10 cellular contexts compared by ENCODE assay signal in the genomic region with DNA sequence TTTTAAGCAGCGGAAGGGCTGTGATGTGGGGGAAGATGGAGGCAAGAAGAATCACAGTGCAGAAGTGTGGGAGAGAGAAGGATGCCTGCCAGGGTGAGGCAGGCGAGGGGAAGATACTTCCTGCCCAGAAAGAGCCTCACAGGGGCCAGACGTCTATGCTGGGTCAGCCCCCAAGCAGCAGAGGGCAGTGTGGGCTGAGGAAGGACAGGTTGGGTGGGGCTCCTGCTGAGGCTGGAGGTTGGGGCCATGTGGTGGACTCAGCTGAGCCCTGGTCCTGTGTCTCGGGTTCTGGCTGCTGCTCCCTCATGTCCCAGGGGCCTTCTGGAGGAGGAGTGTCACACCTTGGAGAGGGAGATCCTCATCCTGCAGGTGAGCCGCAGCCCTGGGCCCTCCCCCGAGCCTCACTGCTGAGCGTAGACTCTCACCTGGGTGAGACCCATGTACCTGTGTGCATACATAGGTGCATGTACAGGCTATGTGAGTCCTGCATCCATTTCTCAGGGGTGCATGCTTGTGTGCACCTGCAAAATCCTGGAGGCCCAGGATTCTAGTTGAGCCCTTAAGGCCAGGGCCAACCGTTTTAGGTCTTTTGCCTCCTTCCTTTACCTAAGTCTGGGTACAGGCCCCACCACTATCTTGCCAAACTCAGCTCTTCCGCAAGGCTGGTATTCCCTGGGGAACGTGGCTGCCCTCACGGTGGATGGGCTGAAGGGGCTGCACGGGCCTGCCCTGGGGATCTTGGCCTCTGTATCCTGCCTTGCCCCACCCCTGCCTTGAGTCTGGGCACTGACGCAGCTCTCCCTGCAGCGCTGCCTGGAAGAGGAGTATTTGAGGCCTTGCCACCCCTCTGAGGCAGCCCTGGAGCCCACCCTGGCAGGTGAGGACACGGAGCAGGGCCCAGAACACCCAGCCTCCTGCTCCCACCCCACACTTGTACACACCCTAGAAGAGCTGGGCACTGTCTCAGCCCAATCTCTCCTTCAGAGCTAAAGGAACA. TPM values are rescaled to one million over a fixed set of nuclear protein-coding genes. Genes with fewer than 3 reads are reported as not detected.
DNase-seq lines count a peak whose midpoint lies in the region; ATAC-seq and TF ChIP-seq lines count a peak whose summit lies in the region.
"Had no signal": no experiment of that assay in that cellular context is flagged by ENCODE, and none has a peak within 500 bp of the region (broad histone marks: within the 10 kb centered on the region; RNA-seq: fewer than 3 reads in every experiment).

No MANE protein-coding gene starts in this region.

- H3K27ac Mint-ChIP-seq in activated CD8-positive, alpha-beta memory T cell treated with anti-CD3 and anti-CD28 coated beads, Interleukin-2, amount 10 ng/mL, durations not matched to agents 7 days and 5 days: no peak overlapping the region

- no peaks in the 10 kb centered on the region for H3K27me3 Mint-ChIP-seq in activated CD8-positive, alpha-beta memory T cell treated with anti-CD3 and anti-CD28 coated beads, Interleukin-2, amount 10 ng/mL, durations not matched to agents 7 days and 5 days

- H3K36me3 ChIP-seq in spleen: no peaks in the 10 kb centered on the region
- H3K36me3 ChIP-seq: pancreas had no signal

- no peaks in the 10 kb centered on the region for H3K27me3 ChIP-seq in spleen (replicated peaks in 1 of 7)
- H3K27me3 ChIP-seq: pancreas had no signal

- in situ Hi-C loops in astrocyte of the spinal cord (cut with HindIII; ENCODE audit: low sequenced_read_pairs): no loop called here

- ATAC-seq in activated CD8-positive, alpha-beta memory T cell treated with anti-CD3 and anti-CD28 coated beads, Interleukin-2, amount 10 ng/mL, durations not matched to agents 7 days and 5 days: no peak
- ATAC-seq: pancreas had no signal

- H3K9me3 ChIP-seq in spleen: no peaks in the 10 kb centered on the region
- H3K9me3 ChIP-seq: pancreas had no signal

- WGBS in spleen, 5 donors: 67 to 82% (median 74%) methylated on average over 11 to 15 of the region's 15 CpGs

- CTCF ChIA-PET in activated CD8-positive, alpha-beta memory T cell treated with anti-CD3 and anti-CD28 coated beads, Interleukin-2, amount 10 ng/mL, durations not matched to agents 7 days and 5 days (lab: Charles Lee): interaction anchor here (0.8 to 3.6 kb wide), 4 partner anchors 10 to 53 kb away, joined by 3 to 12 read pairs (median 4); a partner anchor contains a TSS

- H3K9me3 Mint-ChIP-seq in activated CD8-positive, alpha-beta memory T cell treated with anti-CD3 and anti-CD28 coated beads, Interleukin-2, amount 10 ng/mL, durations not matched to agents 7 days and 5 days (ENCODE audit: low read depth): no peaks in the 10 kb centered on the region

- no peak for TF ChIP-seq POLR2A in spleen (IDR thresholded peaks at IDR 0.05)

- intact Hi-C loops in spleen (cut with DNase I; ENCODE audit: low total_unique reads): no loop called here
- intact Hi-C loops in cardiac septum (cut with DNase I): no loop called here

- no peak overlapping the region for H3K4me3 ChIP-seq in astrocyte of the spinal cord (ENCODE audit: low read depth, low read length)
- no peak overlapping the region for H3K4me3 ChIP-seq in spleen
- H3K4me3 ChIP-seq: pancreas had no signal

- DNase-seq in activated CD8-positive, alpha-beta memory T cell treated with anti-CD3 and anti-CD28 coated beads, Interleukin-2, amount 10 ng/mL, durations not matched to agents 7 days and 5 days: peak; percentile 54
- DNase-seq in activated CD8-positive, alpha-beta memory T cell treated with anti-CD3 and anti-CD28 coated beads, Interleukin-2, amount 50 U/mL, for 4 hours: no peak
- DNase-seq in MV-4-11 (lab: John Stamatoyannopoulos, UW) (peak; percentile 13), astrocyte of the spinal cord (ENCODE audit: low read depth, low spot score) (no peak), spleen (peak; percentile 69), activated gamma-delta T cell treated with Interleukin-2 at 50 U/mL for 16 hours (no peak), cardiac septum (ENCODE audit: low spot score) (no peak), germinal center (ENCODE audit: low spot score) (no peak)
- DNase-seq: NCI-H187 treated with DMSO at 0.1 percent for 48 hours had no signal

- H3K27ac ChIP-seq in spleen: no peak overlapping the region
- H3K27ac ChIP-seq: pancreas had no signal

- peaks cover 3 to 46% (median 25%) of the 10 kb centered on the region in 6 donors for H3K4me1 ChIP-seq in spleen

- TF ChIP-seq CTCF in astrocyte of the spinal cord (IDR thresholded peaks at IDR 0.05; ENCODE audit: low read depth, low read length) (peak; percentile 33), spleen (IDR thresholded peaks at IDR 0.05 in 8 of 11, conservative IDR thresholded peaks at IDR 0.05 in 3 of 11) (peak in 3 of 11 experiments; percentile 12 to 37 (median 26))

- H3K4me1 Mint-ChIP-seq in activated CD8-positive, alpha-beta memory T cell treated with anti-CD3 and anti-CD28 coated beads, Interleukin-2, amount 10 ng/mL, durations not matched to agents 7 days and 5 days: peaks cover 18% of the 10 kb centered on the region

- H3K36me3 Mint-ChIP-seq in activated CD8-positive, alpha-beta memory T cell treated with anti-CD3 and anti-CD28 coated beads, Interleukin-2, amount 10 ng/mL, durations not matched to agents 7 days and 5 days: no peaks in the 10 kb centered on the region

- H3K4me3 Mint-ChIP-seq in activated CD8-positive, alpha-beta memory T cell treated with anti-CD3 and anti-CD28 coated beads, Interleukin-2, amount 10 ng/mL, durations not matched to agents 7 days and 5 days: no peak overlapping the region

RNA-seq across cellular contexts. Expression of a gene that starts 3.7 kb away (rescaled TPM):
- 1 to 10 TPM; 1.3 to 1.5 TPM for total RNA-seq in activated CD8-positive, alpha-beta memory T cell treated with anti-CD3 and anti-CD28 coated beads, Interleukin-2, amount 10 ng/mL, durations not matched to agents 7 days and 5 days
- total RNA-seq in spleen (1 to 10 TPM; 3.3 to 7.0 (median 5.0) TPM), cardiac septum (1.9 TPM)
- polyA plus RNA-seq in spleen: 10 to 100 TPM in 2 of 3 donors, 1 to 10 TPM in 1; 7.5 to 25.9 (median 14.5) TPM

RNA-seq across cellular contexts. Expression of a gene that starts 16.1 kb away (rescaled TPM):
- 10 to 100 TPM; 20.1 to 25.5 TPM for total RNA-seq in activated CD8-positive, alpha-beta memory T cell treated with anti-CD3 and anti-CD28 coated beads, Interleukin-2, amount 10 ng/mL, durations not matched to agents 7 days and 5 days
- total RNA-seq in spleen (10 to 100 TPM; 11.4 to 23.3 (median 13.2) TPM), cardiac septum (44.3 TPM)
- polyA plus RNA-seq in spleen: 10 to 100 TPM in 1 of 3 donors, 1 to 10 TPM in 2; 7.0 to 13.7 (median 7.7) TPM

RNA-seq across cellular contexts. Expression of a gene that starts 20.3 kb away (rescaled TPM):
- total RNA-seq in activated CD8-positive, alpha-beta memory T cell treated with anti-CD3 and anti-CD28 coated beads, Interleukin-2, amount 10 ng/mL, durations not matched to agents 7 days and 5 days: 100 to 1,000 TPM; 108 to 139 TPM
- total RNA-seq in spleen: 100 to 1,000 TPM; 124 to 219 (median 133) TPM
- polyA plus RNA-seq in spleen: 100 to 1,000 TPM; 176 to 205 (median 177) TPM
- 81.6 TPM for total RNA-seq in cardiac septum

RNA-seq across cellular contexts. Expression of a gene that starts 25.3 kb away (rescaled TPM):
- total RNA-seq in activated CD8-positive, alpha-beta memory T cell treated with anti-CD3 and anti-CD28 coated beads, Interleukin-2, amount 10 ng/mL, durations not matched to agents 7 days and 5 days: 10 to 100 TPM; 28.1 to 39.8 TPM
- 10 to 100 TPM; 22.9 to 36.5 (median 26.1) TPM for total RNA-seq in spleen
- 10 to 100 TPM; 15.7 to 24.6 (median 17.6) TPM for polyA plus RNA-seq in spleen
- 15.5 TPM for total RNA-seq in cardiac septum

RNA-seq across cellular contexts. Expression of a gene that starts 36.2 kb away (rescaled TPM):
- 1 to 10 TPM; 2.6 to 5.3 TPM for total RNA-seq in activated CD8-positive, alpha-beta memory T cell treated with anti-CD3 and anti-CD28 coated beads, Interleukin-2, amount 10 ng/mL, durations not matched to agents 7 days and 5 days
- 1 to 10 TPM; 1.1 to 6.1 (median 3.0) TPM for total RNA-seq in spleen
- under 1 TPM; 0.26 to 0.86 (median 0.35) TPM for polyA plus RNA-seq in spleen
- total RNA-seq in cardiac septum: 1.8 TPM

Comparison
In these comparisons a context has a peak if more than half of its experiments do, and no peak if none do; other contexts are left out.
1. DNase-seq: peak in activated CD8-positive, alpha-beta memory T cell treated with anti-CD3 and anti-CD28 coated beads, Interleukin-2, amount 10 ng/mL, durations not matched to agents 7 days and 5 days (single experiment), MV-4-11 (single experiment) and spleen (single experiment); none in activated CD8-positive, alpha-beta memory T cell treated with anti-CD3 and anti-CD28 coated beads, Interleukin-2, amount 50 U/mL, for 4 hours (single experiment), astrocyte of the spinal cord (single experiment), activated gamma-delta T cell treated with Interleukin-2 at 50 U/mL for 16 hours (single experiment), cardiac septum (single experiment) and germinal center (single experiment).